23 cellular contexts compared by ENCODE assay signal in genomic region chr1:229141701-229142377, GRCh38.
"Had no signal": no experiment of that assay in that cellular context is flagged by ENCODE, and none has a peak within 500 bp of the region (broad histone marks: within the 10 kb centered on the region; RNA-seq: fewer than 3 reads in every experiment).

No MANE protein-coding gene starts in this region.

- FAIRE-seq: endometrium, keratinocyte, small intestine had no signal

- H3K36me3 Mint-ChIP-seq: naive thymus-derived CD8-positive, alpha-beta T cell; stimulated activated naive B cell treated with anti-CD40 and anti-IgM and Interleukin-4, amounts not matched to agents 10 μg/mL and 1 μg/mL and 100 μg/mL, for 72 hours had no signal

- H3K4me3 ChIP-seq: coronary artery, esophagus squamous epithelium, lower lobe of right lung, ovary, psoas muscle, thoracic aorta, tibial nerve, vagina had no signal

- H3K9me3 Mint-ChIP-seq: effector memory CD8-positive, alpha-beta T cell; naive thymus-derived CD8-positive, alpha-beta T cell; stimulated activated naive B cell treated with anti-CD40 and anti-IgM and Interleukin-4, amounts not matched to agents 10 μg/mL and 1 μg/mL and 100 μg/mL, for 72 hours had no signal

- H3K9me3 ChIP-seq: esophagus squamous epithelium, lower lobe of right lung, ovary, psoas muscle, thoracic aorta, tibial nerve, vagina had no signal

- ATAC-seq: effector memory CD8-positive, alpha-beta T cell; left ventricle myocardium superior; lower lobe of right lung; naive thymus-derived CD8-positive, alpha-beta T cell; psoas muscle; right cardiac atrium; stimulated activated naive B cell treated with anti-CD40 and anti-IgM and Interleukin-4, amounts not matched to agents 10 μg/mL and 1 μg/mL and 100 μg/mL, for 72 hours had no signal

- H3K27me3 Mint-ChIP-seq: stimulated activated naive CD8-positive, alpha-beta T cell treated with anti-CD3 and anti-CD28 coated beads, Interleukin-15, Interleukin-2, amounts not matched to agents 100 ng/mL and 50 ng/mL, for 24 hours had no signal

- H3K4me1 ChIP-seq: lower lobe of right lung, psoas muscle, tibial nerve, vagina had no signal

- H3K36me3 ChIP-seq: esophagus squamous epithelium, lower lobe of right lung, ovary, thoracic aorta, tibial nerve, vagina had no signal

- H3K27me3 ChIP-seq: ovary, tibial nerve, vagina had no signal

- H3K27ac Mint-ChIP-seq: effector memory CD8-positive, alpha-beta T cell; stimulated activated naive B cell treated with anti-CD40 and anti-IgM and Interleukin-4, amounts not matched to agents 10 μg/mL and 1 μg/mL and 100 μg/mL, for 72 hours; stimulated activated naive CD8-positive, alpha-beta T cell treated with anti-CD3 and anti-CD28 coated beads, Interleukin-15, Interleukin-2, amounts not matched to agents 100 ng/mL and 50 ng/mL, for 24 hours had no signal

- DNase-seq: effector memory CD8-positive, alpha-beta T cell; erythroblast; esophagus squamous epithelium; foreskin melanocyte; left ventricle myocardium superior; lower lobe of right lung; naive thymus-derived CD8-positive, alpha-beta T cell; occipital lobe; ovary; posterior cingulate gyrus; psoas muscle; right cardiac atrium; small intestine; stimulated activated CD4-positive, alpha-beta T cell treated with anti-CD3 and anti-CD28 coated beads, Interleukin-15, amount 100 ng/mL, for 24 hours; stimulated activated CD4-positive, alpha-beta T cell treated with anti-CD3 and anti-CD28 coated beads, Interleukin-2, amount 100 ng/mL, for 48 hours; stimulated activated naive B cell treated with anti-CD40 and anti-IgM and Interleukin-4, amounts not matched to agents 10 μg/mL and 1 μg/mL and 100 μg/mL, for 72 hours had no signal

- H3K4me3 Mint-ChIP-seq: effector memory CD8-positive, alpha-beta T cell; naive thymus-derived CD8-positive, alpha-beta T cell; stimulated activated naive B cell treated with anti-CD40 and anti-IgM and Interleukin-4, amounts not matched to agents 10 μg/mL and 1 μg/mL and 100 μg/mL, for 72 hours; stimulated activated naive CD8-positive, alpha-beta T cell treated with anti-CD3 and anti-CD28 coated beads, Interleukin-15, Interleukin-2, amounts not matched to agents 100 ng/mL and 50 ng/mL, for 24 hours had no signal
